25 cellular contexts compared by ENCODE assay signal in genomic region chr4:128362760-128363159, GRCh38.
DNase-seq lines count a peak whose midpoint lies in the region; ATAC-seq, FAIRE-seq and TF ChIP-seq lines count a peak whose summit lies in the region.
"Had no signal": no experiment of that assay in that cellular context is flagged by ENCODE, and none has a peak within 500 bp of the region (broad histone marks: within the 10 kb centered on the region; RNA-seq: fewer than 3 reads in every experiment).

No MANE protein-coding gene starts in this region.

- H3K27me3 ChIP-seq in GM23338 (ENCODE audit: insufficient read depth) = no peaks in the 10 kb centered on the region
- no peaks in the 10 kb centered on the region for H3K27me3 ChIP-seq in H1 (replicated peaks in 1 of 4; ENCODE audit: control insufficient read depth in 3 of 4, extremely low read depth in 1 of 4, insufficient read depth in 3 of 4, low read length in 3 of 4)
- H3K27me3 ChIP-seq: BE2C, BLaER1 had no signal

- H2AFZ ChIP-seq in GM23338 = no peak overlapping the region
- no peak overlapping the region for H2AFZ ChIP-seq in H1 (ENCODE audit: low read length)

- peak; percentile 49 for DNase-seq in GM23338 (ENCODE audit: low spot score)
- DNase-seq in WTC11 (ENCODE audit: low spot score) = no peak
- DNase-seq in H1 (ENCODE audit: low read depth in 1 of 2, low spot score in 2 of 2) = no peak
- peak; percentile 31 for DNase-seq in iPS-NIHi7 (ENCODE audit: extremely low spot score)
- no peak for DNase-seq in effector CD4-positive, alpha-beta T cell
- no peak for DNase-seq in NCI-H2029 (lab: John Stamatoyannopoulos, UW)
- DNase-seq in DMS114 treated with DMSO at 0.1 percent for 48 hours (lab: John Stamatoyannopoulos, UW; ENCODE audit: unreplicated experiment) = no peak
- DNase-seq: ACHN; BE2C; C1 segment of cervical spinal cord; CD4-positive, alpha-beta memory T cell; CD4-positive, CD25-positive, alpha-beta regulatory T cell; CD8-positive, alpha-beta memory T cell; COR-L47; DMS 273 treated with DMSO at 0.1 percent for 48 hours; DMS79 treated with DMSO at 0.1 percent for 48 hours; GF-D8 had no signal

- H3K4me3 Mint-ChIP-seq in GM23338 (no peak overlapping the region), WTC11 (no peak overlapping the region)
- H3K4me3 Mint-ChIP-seq: CD14-positive monocyte; CD4-positive, alpha-beta memory T cell; CD4-positive, CD25-positive, alpha-beta regulatory T cell; CD8-positive, alpha-beta memory T cell had no signal

- H3K27me3 Mint-ChIP-seq in GM23338 (ENCODE audit: insufficient read depth, low read depth, poor library complexity) = no peaks in the 10 kb centered on the region
- no peaks in the 10 kb centered on the region for H3K27me3 Mint-ChIP-seq in WTC11 (ENCODE audit: low read depth)
- H3K27me3 Mint-ChIP-seq: CD4-positive, alpha-beta memory T cell; CD8-positive, alpha-beta memory T cell had no signal

- no peak overlapping the region for H2AK5ac ChIP-seq in H1 (ENCODE audit: low read depth, low read length)

- H3K23ac ChIP-seq in H1 (ENCODE audit: insufficient read length) = no peak overlapping the region

- H2BK15ac ChIP-seq in H1 (ENCODE audit: low read length) = no peak overlapping the region

- no peaks in the 10 kb centered on the region for H4K20me1 ChIP-seq in GM23338 (replicated peaks; ENCODE audit: insufficient read depth)
- H4K20me1 ChIP-seq in H1 (replicated peaks in 1 of 2; ENCODE audit: control insufficient read depth in 1 of 2, insufficient read depth in 2 of 2, low read length in 2 of 2) = no peaks in the 10 kb centered on the region
- H4K20me1 ChIP-seq: BLaER1 had no signal

- H3K4ac ChIP-seq in H1 (replicated peaks; ENCODE audit: insufficient read length, low read depth, low read length) = no peak overlapping the region

- H3K36me3 Mint-ChIP-seq in GM23338 (ENCODE audit: low read depth) (peaks cover under 1% of the 10 kb centered on the region; the same call in 1 of the 3 replicates), WTC11 (peaks cover under 1% of the 10 kb centered on the region)
- H3K36me3 Mint-ChIP-seq: CD14-positive monocyte; CD4-positive, CD25-positive, alpha-beta regulatory T cell; CD8-positive, alpha-beta memory T cell had no signal

- no peaks in the 10 kb centered on the region for H3K79me1 ChIP-seq in H1 (ENCODE audit: low read depth, low read length)

- H2BK12ac ChIP-seq in H1 (ENCODE audit: low read depth, low read length) = no peak overlapping the region

- H3K9me2 ChIP-seq in GM23338 (ENCODE audit: insufficient read depth) = no peaks in the 10 kb centered on the region

- no peak overlapping the region for H4K8ac ChIP-seq in H1 (ENCODE audit: extremely low read depth, insufficient read depth, low read length)

- no peak overlapping the region for H3K56ac ChIP-seq in H1 (replicated peaks; ENCODE audit: insufficient read length, low read depth, low read length)

- H3F3A ChIP-seq in GM23338 (replicated peaks; ENCODE audit: low read depth) = no peaks in the 10 kb centered on the region

- 89% methylated on average over 1 of the region's 1 CpG; no CpG with 5 or more reads in 1 of the 2 experiments for WGBS in H1 (ENCODE audit: extremely low coverage in 1 of 2, insufficient coverage in 1 of 2, insufficient read length in 1 of 2, insufficient replicate concordance in 2 of 2, low coverage in 1 of 2, low lambda C conversion rate in 2 of 2, missing lambda C conversion rate in 1 of 2), 2 experiments

- H2BK20ac ChIP-seq in H1 (ENCODE audit: low read length) = no peak overlapping the region

- no peak overlapping the region for H3K14ac ChIP-seq in H1 (ENCODE audit: insufficient read length)

- TF ChIP-seq EP300 in H1 (IDR thresholded peaks at IDR 0.05; ENCODE audit: borderline replicate concordance in 1 of 2, low read depth in 2 of 2, low read length in 2 of 2) = no peak

- H3K4me1 ChIP-seq in GM23338 (ENCODE audit: insufficient read depth) = peaks cover 4% of the 10 kb centered on the region; the same call in 1 of the 2 replicates
- peaks cover 0 to 4% (median 1%) of the 10 kb centered on the region in 4 experiments; a peak in 3 of 7 replicates for H3K4me1 ChIP-seq in H1 (replicated peaks in 1 of 4; ENCODE audit: control insufficient read depth in 3 of 4, insufficient read depth in 4 of 4, low read length in 3 of 4)
- H3K4me1 ChIP-seq: BLaER1 had no signal

- H3K4me1 Mint-ChIP-seq in GM23338 (no peaks in the 10 kb centered on the region), WTC11 (no peaks in the 10 kb centered on the region)
- H3K4me1 Mint-ChIP-seq: CD14-positive monocyte; CD4-positive, alpha-beta memory T cell; CD4-positive, CD25-positive, alpha-beta regulatory T cell; CD8-positive, alpha-beta memory T cell had no signal

- peak overlapping the region; percentile 41; the same call in 1 of the 2 replicates for H2BK5ac ChIP-seq in H1 (ENCODE audit: low read depth, low read length)

- H3K9me3 Mint-ChIP-seq in GM23338 = no peaks in the 10 kb centered on the region
- H3K9me3 Mint-ChIP-seq in WTC11 = peaks cover 5% of the 10 kb centered on the region
- H3K9me3 Mint-ChIP-seq: CD4-positive, alpha-beta memory T cell; CD8-positive, alpha-beta memory T cell had no signal

- no peaks in the 10 kb centered on the region; the same call in 1 of the 2 replicates for H3K36me3 ChIP-seq in GM23338 (ENCODE audit: insufficient read depth)
- H3K36me3 ChIP-seq in H1 (ENCODE audit: control insufficient read depth in 2 of 4, insufficient read depth in 4 of 4, low read length in 3 of 4) = no peaks in the 10 kb centered on the region
- H3K36me3 ChIP-seq: BE2C, BLaER1 had no signal

- H3K27ac ChIP-seq in GM23338 (ENCODE audit: low read depth) = no peak overlapping the region
- no peak overlapping the region for H3K27ac ChIP-seq in H1 (ENCODE audit: low read depth, low read length)
- H3K27ac ChIP-seq: 22Rv1, BLaER1 had no signal

- no peak for TF ChIP-seq POLR2A in H1 (IDR thresholded peaks at IDR 0.05; ENCODE audit: control extremely low read depth in 1 of 2, low read depth in 2 of 2, low read length in 2 of 2)

- FAIRE-seq in H1 (lab: Jason Lieb, UNC) = peak; percentile 55
- FAIRE-seq: A204.1, G401.6, GM12892, GM18507 had no signal

- peak; percentile 89 for ATAC-seq in GM23338
- peak; percentile 74 for ATAC-seq in WTC11
- ATAC-seq in HG03460 (IDR thresholded peaks at IDR 0.05; ENCODE audit: unreplicated experiment) = no peak

- no peaks in the 10 kb centered on the region for H3K9me3 ChIP-seq in H1 (ENCODE audit: insufficient read depth in 2 of 2, low read depth in 1 of 2, low read length in 1 of 2)
- H3K9me3 ChIP-seq: BE2C, BLaER1 had no signal

- CTCF ChIA-PET in WTC11 (lab: Charles Lee) (interaction anchor here (0.6 kb wide), 1 partner anchor 20 kb away, joined by 3 read pairs; no protein-coding TSS in a partner anchor), H1 (lab: Charles Lee; ENCODE audit: partially characterized antibody) (interaction anchor here (1.2 kb wide), 1 partner anchor 10 kb away, joined by 4 read pairs; no protein-coding TSS in a partner anchor)

- H3K9ac ChIP-seq in H1 (replicated peaks in 1 of 4; ENCODE audit: extremely low read depth in 1 of 4, low read depth in 3 of 4, low read length in 3 of 4) = no peak overlapping the region
- H3K9ac ChIP-seq: BLaER1 had no signal

- no peak for TF ChIP-seq CTCF in GM23338 (conservative IDR thresholded peaks at IDR 0.05; ENCODE audit: low read depth in 2 of 2)
- TF ChIP-seq CTCF in WTC11 (IDR thresholded peaks at IDR 0.05) = no peak
- TF ChIP-seq CTCF in H1 (IDR thresholded peaks at IDR 0.05; ENCODE audit: control extremely low read depth in 1 of 3, insufficient read depth in 1 of 3, low read depth in 1 of 3, low read length in 3 of 3) = no peak

- H3K18ac ChIP-seq in H1 (ENCODE audit: extremely low read depth, low read length) = no peak overlapping the region

- no peak overlapping the region for H4K91ac ChIP-seq in H1 (replicated peaks; ENCODE audit: insufficient read length, low read length)

- H4K5ac ChIP-seq in H1 (ENCODE audit: insufficient read length, low read depth, low read length) = no peak overlapping the region

- TF ChIP-seq RAD21 in H1 (IDR thresholded peaks at IDR 0.05 in 1 of 2, conservative IDR thresholded peaks at IDR 0.05 in 1 of 2; ENCODE audit: low read depth in 2 of 2, low read length in 2 of 2) = no peak

- H3K23me2 ChIP-seq in H1 (ENCODE audit: low read depth, low read length) = no peaks in the 10 kb centered on the region; the same call in 1 of the 2 replicates

- H3K27ac Mint-ChIP-seq in GM23338 = no peak overlapping the region
- no peak overlapping the region for H3K27ac Mint-ChIP-seq in WTC11
- H3K27ac Mint-ChIP-seq: CD14-positive monocyte; CD4-positive, alpha-beta memory T cell; CD4-positive, CD25-positive, alpha-beta regulatory T cell; CD8-positive, alpha-beta memory T cell had no signal

- H3K4me2 ChIP-seq in GM23338 (peak overlapping the region; percentile 33; the same call in 1 of the 2 replicates), H1 (ENCODE audit: insufficient read depth in 1 of 2, low read depth in 2 of 2, low read length in 2 of 2) (peak overlapping the region in 1 of 2 experiments; percentile 39; a peak in 1 of 4 replicates)
- H3K4me2 ChIP-seq: BLaER1 had no signal

- H3K4me3 ChIP-seq in GM23338 (no peak overlapping the region), H1 (ENCODE audit: extremely low read depth in 1 of 4, insufficient read depth in 2 of 4, low read depth in 3 of 4, low read length in 4 of 4) (no peak overlapping the region)
- H3K4me3 ChIP-seq: BLaER1 had no signal

- no peak overlapping the region for H2BK120ac ChIP-seq in H1 (replicated peaks; ENCODE audit: low read depth, low read length)

- H3K79me2 ChIP-seq in GM23338 (replicated peaks; ENCODE audit: insufficient read depth) (no peaks in the 10 kb centered on the region), H1 (ENCODE audit: control insufficient read depth in 1 of 2, insufficient read depth in 2 of 2, low read length in 2 of 2) (no peaks in the 10 kb centered on the region)

- POLR2A ChIA-PET in WTC11 (lab: Charles Lee) = no interaction called here
- POLR2A ChIA-PET in H1 (lab: Charles Lee; ENCODE audit: partially characterized antibody) = interaction anchor here (1.0 kb wide), 1 partner anchor 8 kb away, joined by 3 read pairs; no protein-coding TSS in a partner anchor

TF ChIP-seq in H1, 55 proteins besides CTCF, POLR2A, EP300 and RAD21:
- TF ChIP-seq SP4 (IDR thresholded peaks at IDR 0.05; ENCODE audit: low read length) (no peak), POU5F1 (IDR thresholded peaks at IDR 0.05; ENCODE audit: low read depth, low read length) (0 out of 2 replicates have a peak, but pooled peaks have one; percentile 21)

Comparison
In these comparisons a context has a peak if more than half of its experiments do, and no peak if none do; other contexts are left out.
1. DNase-seq: peak in GM23338 (single experiment) and iPS-NIHi7 (single experiment); none in WTC11 (single experiment), H1 (0 of 2), effector CD4-positive, alpha-beta T cell (single experiment), NCI-H2029 (single experiment) and DMS114 treated with DMSO at 0.1 percent for 48 hours (single experiment).